ENCODE assay signal across 1 cellular context in the genomic region with DNA sequence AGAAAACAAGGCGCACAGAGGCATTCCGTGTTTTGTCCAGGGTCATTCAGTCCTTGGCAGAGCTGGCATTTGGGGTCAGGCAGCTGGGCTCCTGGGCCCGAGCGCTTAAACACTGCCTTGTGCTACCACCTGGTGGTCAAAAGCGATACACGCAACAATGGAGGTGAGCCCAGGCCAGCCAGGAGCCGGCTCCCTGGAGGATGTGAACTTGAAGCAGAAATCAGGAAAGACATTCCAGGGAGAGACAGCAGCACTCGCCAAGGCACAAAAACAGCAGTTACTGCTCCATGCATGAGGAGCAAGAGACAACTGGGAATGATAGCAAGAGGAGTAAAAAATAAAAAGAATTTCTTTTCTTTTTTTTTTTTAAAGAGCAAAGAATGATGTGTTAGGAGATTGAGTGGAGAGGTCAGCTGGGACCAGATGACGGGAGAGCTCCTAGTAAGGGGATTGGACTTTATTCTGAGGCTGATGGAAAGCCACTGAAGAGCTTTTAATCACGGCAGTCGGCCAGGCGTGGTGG.
A peak's percentile ranks its signal among the peaks of the same experiment; 100 is the strongest.
TF ChIP-seq lines count a peak whose summit lies in the region.

No MANE protein-coding gene starts in this region.

TF ChIP-seq in HepG2, 621 proteins besides CTCF, POLR2A, EP300 and RAD21 (continued from another document and continues in another):
- TF ChIP-seq GABPA (IDR thresholded peaks at IDR 0.05; ENCODE audit: low read depth, low read length) (no peak), GABPA (CRISPR knock-in tag; IDR thresholded peaks at IDR 0.05; ENCODE audit: low read depth) (no peak), ZNF331 (CRISPR knock-in tag; IDR thresholded peaks at IDR 0.05) (peak; percentile 78), NRL (CRISPR knock-in tag; IDR thresholded peaks at IDR 0.05; ENCODE audit: borderline replicate concordance) (no peak), MIXL1 (CRISPR knock-in tag; IDR thresholded peaks at IDR 0.05) (peak; percentile 53; the same call in 1 of the 2 replicates), RARA (CRISPR knock-in tag; IDR thresholded peaks at IDR 0.05) (peak; percentile 48; the same call in 1 of the 2 replicates), YY1 (IDR thresholded peaks at IDR 0.05; ENCODE audit: insufficient read depth, insufficient replicate concordance, low read depth, low read length) (peak; percentile 80), PITX1 (CRISPR knock-in tag; IDR thresholded peaks at IDR 0.05) (no peak; the same call in 1 of the 2 replicates), YEATS2 (CRISPR knock-in tag; IDR thresholded peaks at IDR 0.05; ENCODE audit: borderline replicate concordance) (peak; percentile 44; the same call in 1 of the 2 replicates), ZNF577 (CRISPR knock-in tag; IDR thresholded peaks at IDR 0.05; ENCODE audit: borderline replicate concordance, low read depth) (no peak), ZNF776 (CRISPR knock-in tag; IDR thresholded peaks at IDR 0.05) (no peak), ZNF879 (CRISPR knock-in tag; IDR thresholded peaks at IDR 0.05) (no peak), ZNF225 (CRISPR knock-in tag; IDR thresholded peaks at IDR 0.05) (no peak), ZNF558 (CRISPR knock-in tag; IDR thresholded peaks at IDR 0.05; ENCODE audit: borderline replicate concordance) (no peak), ZNF569 (CRISPR knock-in tag; IDR thresholded peaks at IDR 0.05; ENCODE audit: borderline replicate concordance) (0 out of 2 replicates have a peak, but pooled peaks have one; percentile 45), KDM2A (CRISPR knock-in tag; IDR thresholded peaks at IDR 0.05; ENCODE audit: borderline replicate concordance, low read depth) (peak; percentile 91), ZNF335 (CRISPR knock-in tag; IDR thresholded peaks at IDR 0.05) (0 out of 2 replicates have a peak, but pooled peaks have one; percentile 55), ZNF138 (CRISPR knock-in tag; IDR thresholded peaks at IDR 0.05; ENCODE audit: low read depth) (no peak), CBFB (CRISPR knock-in tag; IDR thresholded peaks at IDR 0.05) (peak; percentile 40; the same call in 1 of the 2 replicates), HMGA1 (CRISPR knock-in tag; conservative IDR thresholded peaks at IDR 0.05) (no peak)
- TF ChIP-seq, protein P1, sequence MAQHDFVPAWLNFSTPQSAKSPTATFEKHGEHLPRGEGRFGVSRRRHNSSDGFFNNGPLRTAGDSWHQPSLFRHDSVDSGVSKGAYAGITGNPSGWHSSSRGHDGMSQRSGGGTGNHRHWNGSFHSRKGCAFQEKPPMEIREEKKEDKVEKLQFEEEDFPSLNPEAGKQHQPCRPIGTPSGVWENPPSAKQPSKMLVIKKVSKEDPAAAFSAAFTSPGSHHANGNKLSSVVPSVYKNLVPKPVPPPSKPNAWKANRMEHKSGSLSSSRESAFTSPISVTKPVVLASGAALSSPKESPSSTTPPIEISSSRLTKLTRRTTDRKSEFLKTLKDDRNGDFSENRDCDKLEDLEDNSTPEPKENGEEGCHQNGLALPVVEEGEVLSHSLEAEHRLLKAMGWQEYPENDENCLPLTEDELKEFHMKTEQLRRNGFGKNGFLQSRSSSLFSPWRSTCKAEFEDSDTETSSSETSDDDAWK (CRISPR knock-in tag; IDR thresholded peaks at IDR 0.05) = no peak
- TF ChIP-seq, protein P2, sequence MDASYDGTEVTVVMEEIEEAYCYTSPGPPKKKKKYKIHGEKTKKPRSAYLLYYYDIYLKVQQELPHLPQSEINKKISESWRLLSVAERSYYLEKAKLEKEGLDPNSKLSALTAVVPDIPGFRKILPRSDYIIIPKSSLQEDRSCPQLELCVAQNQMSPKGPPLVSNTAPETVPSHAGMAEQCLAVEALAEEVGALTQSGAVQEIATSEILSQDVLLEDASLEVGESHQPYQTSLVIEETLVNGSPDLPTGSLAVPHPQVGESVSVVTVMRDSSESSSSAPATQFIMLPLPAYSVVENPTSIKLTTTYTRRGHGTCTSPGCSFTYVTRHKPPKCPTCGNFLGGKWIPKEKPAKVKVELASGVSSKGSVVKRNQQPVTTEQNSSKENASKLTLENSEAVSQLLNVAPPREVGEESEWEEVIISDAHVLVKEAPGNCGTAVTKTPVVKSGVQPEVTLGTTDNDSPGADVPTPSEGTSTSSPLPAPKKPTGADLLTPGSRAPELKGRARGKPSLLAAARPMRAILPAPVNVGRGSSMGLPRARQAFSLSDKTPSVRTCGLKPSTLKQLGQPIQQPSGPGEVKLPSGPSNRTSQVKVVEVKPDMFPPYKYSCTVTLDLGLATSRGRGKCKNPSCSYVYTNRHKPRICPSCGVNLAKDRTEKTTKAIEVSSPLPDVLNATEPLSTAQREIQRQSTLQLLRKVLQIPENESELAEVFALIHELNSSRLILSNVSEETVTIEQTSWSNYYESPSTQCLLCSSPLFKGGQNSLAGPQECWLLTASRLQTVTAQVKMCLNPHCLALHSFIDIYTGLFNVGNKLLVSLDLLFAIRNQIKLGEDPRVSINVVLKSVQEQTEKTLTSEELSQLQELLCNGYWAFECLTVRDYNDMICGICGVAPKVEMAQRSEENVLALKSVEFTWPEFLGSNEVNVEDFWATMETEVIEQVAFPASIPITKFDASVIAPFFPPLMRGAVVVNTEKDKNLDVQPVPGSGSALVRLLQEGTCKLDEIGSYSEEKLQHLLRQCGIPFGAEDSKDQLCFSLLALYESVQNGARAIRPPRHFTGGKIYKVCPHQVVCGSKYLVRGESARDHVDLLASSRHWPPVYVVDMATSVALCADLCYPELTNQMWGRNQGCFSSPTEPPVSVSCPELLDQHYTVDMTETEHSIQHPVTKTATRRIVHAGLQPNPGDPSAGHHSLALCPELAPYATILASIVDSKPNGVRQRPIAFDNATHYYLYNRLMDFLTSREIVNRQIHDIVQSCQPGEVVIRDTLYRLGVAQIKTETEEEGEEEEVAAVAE (CRISPR knock-in tag; IDR thresholded peaks at IDR 0.05; ENCODE audit: borderline replicate concordance) = peak; percentile 34; the same call in 1 of the 2 replicates
- TF ChIP-seq, protein P3, sequence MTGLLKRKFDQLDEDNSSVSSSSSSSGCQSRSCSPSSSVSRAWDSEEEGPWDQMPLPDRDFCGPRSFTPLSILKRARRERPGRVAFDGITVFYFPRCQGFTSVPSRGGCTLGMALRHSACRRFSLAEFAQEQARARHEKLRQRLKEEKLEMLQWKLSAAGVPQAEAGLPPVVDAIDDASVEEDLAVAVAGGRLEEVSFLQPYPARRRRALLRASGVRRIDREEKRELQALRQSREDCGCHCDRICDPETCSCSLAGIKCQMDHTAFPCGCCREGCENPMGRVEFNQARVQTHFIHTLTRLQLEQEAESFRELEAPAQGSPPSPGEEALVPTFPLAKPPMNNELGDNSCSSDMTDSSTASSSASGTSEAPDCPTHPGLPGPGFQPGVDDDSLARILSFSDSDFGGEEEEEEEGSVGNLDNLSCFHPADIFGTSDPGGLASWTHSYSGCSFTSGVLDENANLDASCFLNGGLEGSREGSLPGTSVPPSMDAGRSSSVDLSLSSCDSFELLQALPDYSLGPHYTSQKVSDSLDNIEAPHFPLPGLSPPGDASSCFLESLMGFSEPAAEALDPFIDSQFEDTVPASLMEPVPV (CRISPR knock-in tag; IDR thresholded peaks at IDR 0.05) = 0 out of 2 replicates have a peak, but pooled peaks have one; percentile 28
- TF ChIP-seq, protein P4, sequence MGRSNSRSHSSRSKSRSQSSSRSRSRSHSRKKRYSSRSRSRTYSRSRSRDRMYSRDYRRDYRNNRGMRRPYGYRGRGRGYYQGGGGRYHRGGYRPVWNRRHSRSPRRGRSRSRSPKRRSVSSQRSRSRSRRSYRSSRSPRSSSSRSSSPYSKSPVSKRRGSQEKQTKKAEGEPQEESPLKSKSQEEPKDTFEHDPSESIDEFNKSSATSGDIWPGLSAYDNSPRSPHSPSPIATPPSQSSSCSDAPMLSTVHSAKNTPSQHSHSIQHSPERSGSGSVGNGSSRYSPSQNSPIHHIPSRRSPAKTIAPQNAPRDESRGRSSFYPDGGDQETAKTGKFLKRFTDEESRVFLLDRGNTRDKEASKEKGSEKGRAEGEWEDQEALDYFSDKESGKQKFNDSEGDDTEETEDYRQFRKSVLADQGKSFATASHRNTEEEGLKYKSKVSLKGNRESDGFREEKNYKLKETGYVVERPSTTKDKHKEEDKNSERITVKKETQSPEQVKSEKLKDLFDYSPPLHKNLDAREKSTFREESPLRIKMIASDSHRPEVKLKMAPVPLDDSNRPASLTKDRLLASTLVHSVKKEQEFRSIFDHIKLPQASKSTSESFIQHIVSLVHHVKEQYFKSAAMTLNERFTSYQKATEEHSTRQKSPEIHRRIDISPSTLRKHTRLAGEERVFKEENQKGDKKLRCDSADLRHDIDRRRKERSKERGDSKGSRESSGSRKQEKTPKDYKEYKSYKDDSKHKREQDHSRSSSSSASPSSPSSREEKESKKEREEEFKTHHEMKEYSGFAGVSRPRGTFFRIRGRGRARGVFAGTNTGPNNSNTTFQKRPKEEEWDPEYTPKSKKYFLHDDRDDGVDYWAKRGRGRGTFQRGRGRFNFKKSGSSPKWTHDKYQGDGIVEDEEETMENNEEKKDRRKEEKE (IDR thresholded peaks at IDR 0.05) = no peak
- TF ChIP-seq, protein P5, sequence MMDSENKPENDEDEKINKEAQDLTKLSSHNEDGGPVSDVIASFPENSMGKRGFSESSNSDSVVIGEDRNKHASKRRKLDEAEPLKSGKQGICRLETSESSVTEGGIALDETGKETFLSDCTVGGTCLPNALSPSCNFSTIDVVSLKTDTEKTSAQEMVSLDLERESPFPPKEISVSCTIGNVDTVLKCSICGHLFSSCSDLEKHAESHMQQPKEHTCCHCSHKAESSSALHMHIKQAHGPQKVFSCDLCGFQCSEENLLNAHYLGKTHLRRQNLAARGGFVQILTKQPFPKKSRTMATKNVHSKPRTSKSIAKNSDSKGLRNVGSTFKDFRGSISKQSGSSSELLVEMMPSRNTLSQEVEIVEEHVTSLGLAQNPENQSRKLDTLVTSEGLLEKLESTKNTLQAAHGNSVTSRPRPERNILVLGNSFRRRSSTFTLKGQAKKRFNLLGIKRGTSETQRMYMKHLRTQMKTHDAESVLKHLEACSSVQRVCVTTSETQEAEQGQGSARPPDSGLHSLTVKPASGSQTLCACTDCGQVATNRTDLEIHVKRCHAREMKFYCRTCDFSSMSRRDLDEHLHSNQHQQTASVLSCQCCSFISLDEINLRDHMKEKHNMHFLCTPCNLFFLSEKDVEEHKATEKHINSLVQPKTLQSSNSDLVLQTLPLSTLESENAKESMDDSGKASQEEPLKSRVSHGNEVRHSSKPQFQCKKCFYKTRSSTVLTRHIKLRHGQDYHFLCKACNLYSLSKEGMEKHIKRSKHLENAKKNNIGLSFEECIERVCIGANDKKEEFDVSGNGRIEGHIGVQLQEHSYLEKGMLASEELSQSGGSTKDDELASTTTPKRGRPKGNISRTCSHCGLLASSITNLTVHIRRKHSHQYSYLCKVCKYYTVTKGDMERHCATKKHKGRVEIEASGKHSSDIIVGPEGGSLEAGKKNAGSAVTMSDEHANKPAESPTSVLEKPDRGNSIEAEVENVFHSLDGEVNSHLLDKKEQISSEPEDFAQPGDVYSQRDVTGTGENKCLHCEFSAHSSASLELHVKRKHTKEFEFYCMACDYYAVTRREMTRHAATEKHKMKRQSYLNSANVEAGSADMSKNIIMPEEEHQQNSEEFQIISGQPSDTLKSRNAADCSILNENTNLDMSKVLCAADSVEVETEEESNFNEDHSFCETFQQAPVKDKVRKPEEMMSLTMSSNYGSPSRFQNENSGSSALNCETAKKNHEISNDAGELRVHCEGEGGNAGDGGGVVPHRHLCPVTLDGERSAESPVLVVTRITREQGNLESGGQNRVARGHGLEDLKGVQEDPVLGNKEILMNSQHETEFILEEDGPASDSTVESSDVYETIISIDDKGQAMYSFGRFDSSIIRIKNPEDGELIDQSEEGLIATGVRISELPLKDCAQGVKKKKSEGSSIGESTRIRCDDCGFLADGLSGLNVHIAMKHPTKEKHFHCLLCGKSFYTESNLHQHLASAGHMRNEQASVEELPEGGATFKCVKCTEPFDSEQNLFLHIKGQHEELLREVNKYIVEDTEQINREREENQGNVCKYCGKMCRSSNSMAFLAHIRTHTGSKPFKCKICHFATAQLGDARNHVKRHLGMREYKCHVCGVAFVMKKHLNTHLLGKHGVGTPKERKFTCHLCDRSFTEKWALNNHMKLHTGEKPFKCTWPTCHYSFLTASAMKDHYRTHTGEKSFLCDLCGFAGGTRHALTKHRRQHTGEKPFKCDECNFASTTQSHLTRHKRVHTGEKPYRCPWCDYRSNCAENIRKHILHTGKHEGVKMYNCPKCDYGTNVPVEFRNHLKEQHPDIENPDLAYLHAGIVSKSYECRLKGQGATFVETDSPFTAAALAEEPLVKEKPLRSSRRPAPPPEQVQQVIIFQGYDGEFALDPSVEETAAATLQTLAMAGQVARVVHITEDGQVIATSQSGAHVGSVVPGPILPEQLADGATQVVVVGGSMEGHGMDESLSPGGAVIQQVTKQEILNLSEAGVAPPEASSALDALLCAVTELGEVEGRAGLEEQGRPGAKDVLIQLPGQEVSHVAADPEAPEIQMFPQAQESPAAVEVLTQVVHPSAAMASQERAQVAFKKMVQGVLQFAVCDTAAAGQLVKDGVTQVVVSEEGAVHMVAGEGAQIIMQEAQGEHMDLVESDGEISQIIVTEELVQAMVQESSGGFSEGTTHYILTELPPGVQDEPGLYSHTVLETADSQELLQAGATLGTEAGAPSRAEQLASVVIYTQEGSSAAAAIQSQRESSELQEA (CRISPR knock-in tag; IDR thresholded peaks at IDR 0.05; ENCODE audit: not compliant biosample characterization) = no peak
- TF ChIP-seq, protein P6, sequence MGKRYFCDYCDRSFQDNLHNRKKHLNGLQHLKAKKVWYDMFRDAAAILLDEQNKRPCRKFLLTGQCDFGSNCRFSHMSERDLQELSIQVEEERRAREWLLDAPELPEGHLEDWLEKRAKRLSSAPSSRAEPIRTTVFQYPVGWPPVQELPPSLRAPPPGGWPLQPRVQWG (CRISPR knock-in tag; IDR thresholded peaks at IDR 0.05; ENCODE audit: borderline replicate concordance, low read depth) = no peak
- TF ChIP-seq, protein P7, sequence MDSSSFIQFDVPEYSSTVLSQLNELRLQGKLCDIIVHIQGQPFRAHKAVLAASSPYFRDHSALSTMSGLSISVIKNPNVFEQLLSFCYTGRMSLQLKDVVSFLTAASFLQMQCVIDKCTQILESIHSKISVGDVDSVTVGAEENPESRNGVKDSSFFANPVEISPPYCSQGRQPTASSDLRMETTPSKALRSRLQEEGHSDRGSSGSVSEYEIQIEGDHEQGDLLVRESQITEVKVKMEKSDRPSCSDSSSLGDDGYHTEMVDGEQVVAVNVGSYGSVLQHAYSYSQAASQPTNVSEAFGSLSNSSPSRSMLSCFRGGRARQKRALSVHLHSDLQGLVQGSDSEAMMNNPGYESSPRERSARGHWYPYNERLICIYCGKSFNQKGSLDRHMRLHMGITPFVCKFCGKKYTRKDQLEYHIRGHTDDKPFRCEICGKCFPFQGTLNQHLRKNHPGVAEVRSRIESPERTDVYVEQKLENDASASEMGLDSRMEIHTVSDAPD (CRISPR knock-in tag; IDR thresholded peaks at IDR 0.05) = 0 out of 2 replicates have a peak, but pooled peaks have one; percentile 46
- TF ChIP-seq, protein P8, sequence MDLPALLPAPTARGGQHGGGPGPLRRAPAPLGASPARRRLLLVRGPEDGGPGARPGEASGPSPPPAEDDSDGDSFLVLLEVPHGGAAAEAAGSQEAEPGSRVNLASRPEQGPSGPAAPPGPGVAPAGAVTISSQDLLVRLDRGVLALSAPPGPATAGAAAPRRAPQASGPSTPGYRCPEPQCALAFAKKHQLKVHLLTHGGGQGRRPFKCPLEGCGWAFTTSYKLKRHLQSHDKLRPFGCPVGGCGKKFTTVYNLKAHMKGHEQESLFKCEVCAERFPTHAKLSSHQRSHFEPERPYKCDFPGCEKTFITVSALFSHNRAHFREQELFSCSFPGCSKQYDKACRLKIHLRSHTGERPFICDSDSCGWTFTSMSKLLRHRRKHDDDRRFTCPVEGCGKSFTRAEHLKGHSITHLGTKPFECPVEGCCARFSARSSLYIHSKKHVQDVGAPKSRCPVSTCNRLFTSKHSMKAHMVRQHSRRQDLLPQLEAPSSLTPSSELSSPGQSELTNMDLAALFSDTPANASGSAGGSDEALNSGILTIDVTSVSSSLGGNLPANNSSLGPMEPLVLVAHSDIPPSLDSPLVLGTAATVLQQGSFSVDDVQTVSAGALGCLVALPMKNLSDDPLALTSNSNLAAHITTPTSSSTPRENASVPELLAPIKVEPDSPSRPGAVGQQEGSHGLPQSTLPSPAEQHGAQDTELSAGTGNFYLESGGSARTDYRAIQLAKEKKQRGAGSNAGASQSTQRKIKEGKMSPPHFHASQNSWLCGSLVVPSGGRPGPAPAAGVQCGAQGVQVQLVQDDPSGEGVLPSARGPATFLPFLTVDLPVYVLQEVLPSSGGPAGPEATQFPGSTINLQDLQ (CRISPR knock-in tag; IDR thresholded peaks at IDR 0.05) = no peak
